ENCODE assay signal across 8 cellular contexts in the genomic region with DNA sequence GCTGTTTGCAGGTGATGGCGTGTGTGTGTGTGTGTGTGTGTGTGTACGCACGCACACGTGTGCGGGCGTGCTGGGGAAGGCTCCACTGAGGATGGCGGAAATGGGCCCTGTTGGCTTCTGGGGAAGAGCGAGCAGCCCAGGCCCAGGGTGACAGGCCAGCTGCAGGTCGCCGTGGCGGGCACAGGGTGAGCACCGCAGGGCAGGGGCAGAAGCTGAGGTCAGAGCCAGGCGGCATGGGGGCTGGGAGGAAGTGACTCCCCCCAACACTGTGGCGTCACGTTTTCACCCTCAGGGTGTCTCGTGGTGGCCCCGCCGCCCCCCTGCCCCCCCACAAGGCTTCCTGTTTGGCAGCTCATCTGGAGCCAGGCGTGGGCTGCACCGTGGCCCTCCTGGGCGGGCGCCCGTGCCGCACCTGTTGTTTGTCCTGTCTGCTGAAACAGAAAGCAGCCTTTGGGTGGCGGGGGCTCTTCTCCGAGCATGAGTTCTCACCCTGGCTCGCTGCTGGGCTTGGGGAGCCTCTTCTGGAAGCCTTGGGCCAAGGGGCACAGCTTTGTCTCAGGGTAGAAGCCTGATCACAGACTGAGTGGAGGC.
A peak's percentile ranks its signal among the peaks of the same experiment; 100 is the strongest.
DNase-seq lines count a peak whose midpoint lies in the region; ATAC-seq lines count a peak whose summit lies in the region.

No MANE protein-coding gene starts in this region.

- ATAC-seq in GM18519 (IDR thresholded peaks at IDR 0.05; ENCODE audit: low FRiP score, unreplicated experiment) (peak; percentile 45), HG02884 (IDR thresholded peaks at IDR 0.05; ENCODE audit: unreplicated experiment) (peak; percentile 50)

- no peaks in the 10 kb centered on the region for H3K9me3 ChIP-seq in muscle layer of duodenum (ENCODE audit: control insufficient read depth in 1 of 2, low read length in 2 of 2)

- peaks cover 4 to 21% of the 10 kb centered on the region in 2 donors for H3K36me3 ChIP-seq in muscle layer of duodenum (ENCODE audit: control insufficient read depth in 1 of 2, insufficient read depth in 2 of 2, low read length in 2 of 2)

- H3K27me3 Mint-ChIP-seq in activated naive CD4-positive, alpha-beta T cell treated with anti-CD3 and anti-CD28 coated beads, Interleukin-2, amount 10 ng/mL, durations not matched to agents 7 days and 5 days = no peaks in the 10 kb centered on the region

- CTCF ChIA-PET in activated naive CD4-positive, alpha-beta T cell treated with anti-CD3 and anti-CD28 coated beads, Interleukin-2, amount 10 ng/mL, durations not matched to agents 7 days and 5 days (lab: Charles Lee) = interaction anchor here (0.6 to 4.9 kb wide), 11 partner anchors 11 to 689 kb away, joined by 3 to 26 read pairs (median 3); no protein-coding TSS in a partner anchor

- H3K4me3 Mint-ChIP-seq in activated naive CD4-positive, alpha-beta T cell treated with anti-CD3 and anti-CD28 coated beads, Interleukin-2, amount 10 ng/mL, durations not matched to agents 7 days and 5 days = peak overlapping the region; percentile 77

- no peaks in the 10 kb centered on the region for H3K9me3 Mint-ChIP-seq in activated naive CD4-positive, alpha-beta T cell treated with anti-CD3 and anti-CD28 coated beads, Interleukin-2, amount 10 ng/mL, durations not matched to agents 7 days and 5 days

- no peaks in the 10 kb centered on the region for H3K27me3 ChIP-seq in muscle layer of duodenum (ENCODE audit: low read depth, low read length)

- DNase-seq in NK-92 (lab: John Stamatoyannopoulos, UW; ENCODE audit: unreplicated experiment) = peak; percentile 70
- peak; percentile 95 for DNase-seq in activated naive CD4-positive, alpha-beta T cell treated with anti-CD3 and anti-CD28 coated beads, Interleukin-2, amount 10 ng/mL, durations not matched to agents 7 days and 5 days
- DNase-seq in stimulated activated naive CD4-positive, alpha-beta T cell treated with Interleukin-2 at 50 U/mL for 16 hours (lab: John Stamatoyannopoulos, UW) = peak; percentile 88
- no peak for DNase-seq in DMS79 (lab: John Stamatoyannopoulos, UW)
- no peak for DNase-seq in NCI-H526 treated with DMSO at 0.1 percent for 48 hours (lab: John Stamatoyannopoulos, UW)

- H3K36me3 Mint-ChIP-seq in activated naive CD4-positive, alpha-beta T cell treated with anti-CD3 and anti-CD28 coated beads, Interleukin-2, amount 10 ng/mL, durations not matched to agents 7 days and 5 days = peaks cover 91% of the 10 kb centered on the region

- H3K4me1 Mint-ChIP-seq in activated naive CD4-positive, alpha-beta T cell treated with anti-CD3 and anti-CD28 coated beads, Interleukin-2, amount 10 ng/mL, durations not matched to agents 7 days and 5 days = peaks cover 95% of the 10 kb centered on the region

- peaks cover 16 to 98% of the 10 kb centered on the region in 2 donors for H3K4me1 ChIP-seq in muscle layer of duodenum (ENCODE audit: control insufficient read depth in 1 of 2, insufficient read depth in 2 of 2, low read length in 2 of 2)

- H3K27ac ChIP-seq in muscle layer of duodenum (ENCODE audit: low read length) = peak overlapping the region; percentile 45

- peak overlapping the region in 1 of 2 donors; percentile 14 for H3K4me3 ChIP-seq in muscle layer of duodenum (ENCODE audit: low read depth in 1 of 2, low read length in 2 of 2)

- peak overlapping the region; percentile 97 for H3K27ac Mint-ChIP-seq in activated naive CD4-positive, alpha-beta T cell treated with anti-CD3 and anti-CD28 coated beads, Interleukin-2, amount 10 ng/mL, durations not matched to agents 7 days and 5 days

Comparison
In these comparisons a context has a peak if more than half of its experiments do, and no peak if none do; other contexts are left out.
1. DNase-seq: peak in NK-92 (single experiment), activated naive CD4-positive, alpha-beta T cell treated with anti-CD3 and anti-CD28 coated beads, Interleukin-2, amount 10 ng/mL, durations not matched to agents 7 days and 5 days (single experiment) and stimulated activated naive CD4-positive, alpha-beta T cell treated with Interleukin-2 at 50 U/mL for 16 hours (single experiment); none in DMS79 (single experiment) and NCI-H526 treated with DMSO at 0.1 percent for 48 hours (single experiment).